ENCODE assay signal across 8 cellular contexts in the genomic region with DNA sequence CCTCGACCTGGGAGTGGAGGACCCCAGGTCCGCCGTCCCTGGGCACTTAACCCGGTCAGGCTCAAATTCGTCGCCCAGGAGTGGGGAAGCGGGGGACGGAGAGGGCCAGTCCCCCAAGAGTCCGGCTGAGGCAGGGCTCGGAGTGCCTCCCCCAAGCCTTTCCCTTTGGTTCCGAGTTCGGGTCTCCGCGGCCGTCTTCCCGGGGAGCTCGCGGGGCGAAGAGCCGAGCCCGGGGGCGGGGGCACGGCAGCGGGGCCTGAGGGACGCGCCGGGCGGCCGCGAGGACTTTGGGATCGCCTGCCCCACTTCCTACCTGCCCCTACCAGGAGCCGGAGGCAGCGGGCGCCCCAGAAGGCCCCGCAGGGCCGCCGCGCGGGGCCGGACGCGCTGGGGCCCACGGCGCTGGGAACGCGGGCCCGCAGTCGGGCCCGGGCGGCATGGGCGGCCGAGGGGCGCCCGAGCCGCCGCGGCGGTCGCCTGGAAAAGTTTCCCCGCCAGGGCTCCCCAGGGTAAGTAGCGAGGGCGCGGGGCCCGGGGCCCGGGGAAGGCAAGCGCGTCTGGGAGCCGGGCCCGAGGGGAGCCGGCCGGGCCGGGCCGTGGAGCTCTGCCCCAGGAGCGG. TPM values are rescaled to one million over a fixed set of nuclear protein-coding genes. Genes with fewer than 3 reads are reported as not detected.
DNase-seq lines count a peak whose midpoint lies in the region; ATAC-seq and TF ChIP-seq lines count a peak whose summit lies in the region.

No MANE protein-coding gene starts in this region.

- peaks cover 40% of the 10 kb centered on the region for H3K4me1 Mint-ChIP-seq in activated B cell treated with CpG ODN at 0.5 μM for 24 hours
- peaks cover 27 to 56% of the 10 kb centered on the region in 2 donors for H3K4me1 Mint-ChIP-seq in natural killer cell

- H3K9me3 Mint-ChIP-seq in activated B cell treated with CpG ODN at 0.5 μM for 24 hours (no peaks in the 10 kb centered on the region), natural killer cell (no peaks in the 10 kb centered on the region)

- H3K4me3 ChIP-seq in DOHH2 (ENCODE audit: low read length), result peak overlapping the region; percentile 98
- H3K4me3 ChIP-seq in epithelial cell of proximal tubule (ENCODE audit: low read depth, low read length), result peak overlapping the region; percentile 83

- POLR2A ChIA-PET in activated B cell treated with CpG ODN at 0.5 μM for 24 hours (lab: Charles Lee), result interaction anchor here (0.6 to 4.6 kb wide), 22 partner anchors 13 to 173 kb away, joined by 3 to 35 read pairs (median 5); a partner anchor contains a TSS

- H3K27ac Mint-ChIP-seq in activated B cell treated with CpG ODN at 0.5 μM for 24 hours, result peak overlapping the region; percentile 86
- H3K27ac Mint-ChIP-seq in natural killer cell, result peak overlapping the region; percentile 90 to 93

- H4K20me1 ChIP-seq in DOHH2 (ENCODE audit: control insufficient read depth, insufficient read depth, low read depth, low read length), result 0 out of 2 replicates have a peak, but pooled peaks cover 5% of the 10 kb centered on the region

- no peak overlapping the region for H3K27ac ChIP-seq in DOHH2 (ENCODE audit: low read depth, low read length)

- 0 out of 2 replicates have a peak, but pooled peaks cover 2% of the 10 kb centered on the region for H3K27me3 ChIP-seq in DOHH2 (ENCODE audit: control insufficient read depth, low read length)

- H3K27me3 Mint-ChIP-seq in activated B cell treated with CpG ODN at 0.5 μM for 24 hours (no peaks in the 10 kb centered on the region), natural killer cell (ENCODE audit: low read depth in 2 of 2) (no peaks in the 10 kb centered on the region)

- CTCF ChIA-PET in activated B cell treated with CpG ODN at 0.5 μM for 24 hours (lab: Charles Lee), result interaction anchor here (0.9 to 2.0 kb wide), 4 partner anchors 15 to 53 kb away, joined by 3 to 10 read pairs (median 5); no protein-coding TSS in a partner anchor

- peaks cover 32% of the 10 kb centered on the region for H3K4me1 ChIP-seq in DOHH2 (ENCODE audit: control insufficient read depth, low read length)

- H3K36me3 Mint-ChIP-seq in activated B cell treated with CpG ODN at 0.5 μM for 24 hours (ENCODE audit: low read depth) (peaks cover 4% of the 10 kb centered on the region), natural killer cell (no peaks in the 10 kb centered on the region)

- peak overlapping the region; percentile 99 for H3K4me2 ChIP-seq in DOHH2 (ENCODE audit: low read length)

- H3K9me2 ChIP-seq in DOHH2 (replicated peaks; ENCODE audit: control insufficient read depth, low read length), result no peaks in the 10 kb centered on the region

- DNase-seq in activated B cell treated with CpG ODN at 0.5 μM for 24 hours, result peak; percentile 55
- DNase-seq in epithelial cell of proximal tubule (ENCODE audit: low read depth), result no peak
- peak; percentile 40 for DNase-seq in natural killer cell
- no peak for DNase-seq in pons (ENCODE audit: low spot score)
- no peak for DNase-seq in hepatic stellate cell (ENCODE audit: low spot score)

- TF ChIP-seq CTCF in DOHH2 (IDR thresholded peaks at IDR 0.05; ENCODE audit: low read depth, low read length, poor library complexity, severe bottlenecking) (no peak), activated B cell treated with CpG ODN at 0.5 μM for 24 hours (IDR thresholded peaks at IDR 0.05) (no peak), epithelial cell of proximal tubule (conservative IDR thresholded peaks at IDR 0.05; ENCODE audit: low read depth, low read length) (no peak), natural killer cell (IDR thresholded peaks at IDR 0.05) (no peak)

- H3K4me3 Mint-ChIP-seq in activated B cell treated with CpG ODN at 0.5 μM for 24 hours, result peak overlapping the region; percentile 90
- peak overlapping the region; percentile 97 for H3K4me3 Mint-ChIP-seq in natural killer cell

- intact Hi-C loops in activated B cell treated with CpG ODN at 0.5 μM for 24 hours (cut with micrococcal nuclease), result loop anchor here (2.0 to 5.0 kb wide), 2 partner anchors 26 to 154 kb away; a partner anchor contains a TSS
- intact Hi-C loops in natural killer cell (cut with micrococcal nuclease), result loop anchor here (1.0 to 5.0 kb wide), 3 partner anchors 18 to 54 kb away; no protein-coding TSS in a partner anchor

- peaks cover 15% of the 10 kb centered on the region for H3F3A ChIP-seq in DOHH2 (ENCODE audit: control insufficient read depth, insufficient read depth)

- H3K36me3 ChIP-seq in DOHH2 (ENCODE audit: control insufficient read depth, low read length), result peaks cover under 1% of the 10 kb centered on the region; the same call in 1 of the 2 replicates

- no peaks in the 10 kb centered on the region for H3K9me3 ChIP-seq in DOHH2 (ENCODE audit: control insufficient read depth, insufficient read depth, low read length)

- peak; percentile 28 for ATAC-seq in HG02759 (IDR thresholded peaks at IDR 0.05; ENCODE audit: unreplicated experiment)
- ATAC-seq in activated B cell treated with CpG ODN at 0.5 μM for 24 hours (ENCODE audit: low read depth), result peak; percentile 29
- ATAC-seq in natural killer cell, result peak; percentile 41 to 54 (median 48)
- no peak for ATAC-seq in GM21526 (IDR thresholded peaks at IDR 0.05; ENCODE audit: low FRiP score, unreplicated experiment)

- H3K79me2 ChIP-seq in DOHH2 (ENCODE audit: control insufficient read depth, low read length), result peaks cover 36% of the 10 kb centered on the region

RNA-seq across cellular contexts. Expression of a gene that starts 2.8 kb away (rescaled TPM):
- total RNA-seq in activated B cell treated with CpG ODN at 0.5 μM for 24 hours, result 46.5 and 46.6 TPM in 2 replicates
- total RNA-seq in epithelial cell of proximal tubule, result 91.0 and 104 TPM in 2 replicates
- total RNA-seq in natural killer cell, result 100 to 1,000 TPM; 110 to 178 (median 172) TPM

RNA-seq across cellular contexts. Expression of a gene that starts 13.1 kb away (rescaled TPM):
- total RNA-seq in activated B cell treated with CpG ODN at 0.5 μM for 24 hours (19.7 and 27.4 TPM in 2 replicates), epithelial cell of proximal tubule (24.6 and 24.7 TPM in 2 replicates), natural killer cell (10 to 100 TPM; 35.8 to 70.3 (median 52.5) TPM)

RNA-seq across cellular contexts. Expression of a gene that starts 31.9 kb away (rescaled TPM):
- total RNA-seq in activated B cell treated with CpG ODN at 0.5 μM for 24 hours (115 and 133 TPM in 2 replicates), epithelial cell of proximal tubule (19.8 and 25.3 TPM in 2 replicates), natural killer cell (100 to 1,000 TPM; 158 to 200 (median 177) TPM)

Comparison
In these comparisons a context has a peak if more than half of its experiments do, and no peak if none do; other contexts are left out.
1. DNase-seq: peak in activated B cell treated with CpG ODN at 0.5 μM for 24 hours (single experiment) and natural killer cell (single experiment); none in epithelial cell of proximal tubule (single experiment), pons (single experiment) and hepatic stellate cell (single experiment).